In the genomic region with DNA sequence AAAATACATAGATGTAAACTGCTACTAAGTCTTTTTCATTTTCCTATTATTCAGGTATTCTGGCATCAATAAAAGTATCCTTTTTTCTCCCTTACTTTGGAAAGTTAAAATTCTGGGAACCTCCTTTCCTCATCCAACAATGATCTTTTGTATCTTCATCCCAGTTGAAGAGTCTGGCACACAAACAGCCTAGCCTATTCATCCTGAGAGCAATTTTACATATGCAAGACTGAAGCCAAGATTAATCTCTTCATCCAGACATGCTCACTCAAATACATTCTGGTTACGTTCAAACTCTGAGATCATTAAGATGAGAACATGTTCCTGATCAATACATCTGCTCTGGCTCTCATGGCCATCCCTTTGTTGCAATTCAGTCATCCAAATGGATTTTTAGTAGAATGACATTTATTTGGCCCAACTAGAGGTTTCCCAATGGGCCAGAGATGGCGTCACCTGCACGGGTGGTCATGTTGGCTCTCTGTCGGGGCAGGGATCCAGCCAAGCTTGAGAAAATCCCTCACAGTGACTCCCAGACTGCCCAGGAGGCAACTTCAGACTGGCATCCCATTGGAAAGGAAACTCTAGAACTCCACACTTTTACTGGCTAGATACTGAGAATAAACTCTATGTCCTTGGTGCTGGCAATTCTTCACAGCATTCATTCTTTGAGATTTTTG, we compare ENCODE assay signal across 19 cellular contexts.
DNase-seq lines count a peak whose midpoint lies in the region; ATAC-seq, FAIRE-seq and TF ChIP-seq lines count a peak whose summit lies in the region.
"Had no signal": no experiment of that assay in that cellular context is flagged by ENCODE, and none has a peak within 500 bp of the region (broad histone marks: within the 10 kb centered on the region; RNA-seq: fewer than 3 reads in every experiment).

No MANE protein-coding gene starts in this region.

- 0% methylated on average over 1 of the region's 4 CpGs for WGBS in A549 (ENCODE audit: missing lambda C conversion rate)
- WGBS in right cardiac atrium: 85% methylated on average over 4 of the region's 4 CpGs

- TF ChIP-seq POLR2A in A549 (IDR thresholded peaks at IDR 0.05; ENCODE audit: low read length): no peak

- POLR2A ChIA-PET in A549 (lab: Yijun Ruan, JAX) (no interaction called here), A673 (lab: Charles Lee; ENCODE audit: low non-redundant PET) (no interaction called here)

- no peaks in the 10 kb centered on the region for H3K79me2 ChIP-seq in astrocyte (ENCODE audit: insufficient read depth, low read length)

- H3K9me3 ChIP-seq in A549: no peaks in the 10 kb centered on the region
- H3K9me3 ChIP-seq in astrocyte (ENCODE audit: insufficient read depth, low read depth, low read length): no peaks in the 10 kb centered on the region
- no peaks in the 10 kb centered on the region for H3K9me3 ChIP-seq in right cardiac atrium (ENCODE audit: control insufficient read depth, low read length)
- no peaks in the 10 kb centered on the region for H3K9me3 ChIP-seq in A673 (ENCODE audit: low read depth, low read length, poor library complexity, severe bottlenecking)

- H3K27ac ChIP-seq in A549 (no peak overlapping the region), astrocyte (ENCODE audit: low read depth, low read length) (no peak overlapping the region), right cardiac atrium (ENCODE audit: low read length) (no peak overlapping the region), A673 (ENCODE audit: low read depth, low read length, poor library complexity, severe bottlenecking) (no peak overlapping the region)
- H3K27ac ChIP-seq: 22Rv1 had no signal

- no peak for TF ChIP-seq CTCF in A549 (IDR thresholded peaks at IDR 0.05)
- TF ChIP-seq CTCF in astrocyte (IDR thresholded peaks at IDR 0.05; ENCODE audit: insufficient read depth, low read depth, low read length): no peak
- no peak for TF ChIP-seq CTCF in A673 (conservative IDR thresholded peaks at IDR 0.05; ENCODE audit: low read depth, low read length)

- TF ChIP-seq EP300 in A549 (IDR thresholded peaks at IDR 0.05): no peak

- H3K4me3 ChIP-seq in A549 (no peak overlapping the region), astrocyte (ENCODE audit: insufficient read depth, low read depth, low read length) (no peak overlapping the region), right cardiac atrium (ENCODE audit: low read length) (no peak overlapping the region), A673 (ENCODE audit: low read depth, low read length, poor library complexity, severe bottlenecking) (no peak overlapping the region)
- H3K4me3 ChIP-seq: GM12878 had no signal

- no peaks in the 10 kb centered on the region for H3K36me3 Mint-ChIP-seq in astrocyte (ENCODE audit: low read depth, unreplicated experiment)

- H3K36me3 ChIP-seq in astrocyte (ENCODE audit: insufficient read depth, low read length) (no peaks in the 10 kb centered on the region), A673 (ENCODE audit: insufficient read depth, low read length, poor library complexity, severe bottlenecking) (no peaks in the 10 kb centered on the region)

- no peaks in the 10 kb centered on the region for H3K27me3 ChIP-seq in astrocyte (ENCODE audit: insufficient read depth, low read length)
- no peaks in the 10 kb centered on the region for H3K27me3 ChIP-seq in right cardiac atrium (ENCODE audit: control insufficient read depth, insufficient read depth)
- H3K27me3 ChIP-seq in A673 (replicated peaks; ENCODE audit: insufficient read depth, low read depth, low read length, poor library complexity): no peaks in the 10 kb centered on the region

- H3K4me1 ChIP-seq in A549: no peaks in the 10 kb centered on the region
- no peaks in the 10 kb centered on the region for H3K4me1 ChIP-seq in astrocyte (ENCODE audit: insufficient read depth, low read length)
- H3K4me1 ChIP-seq in right cardiac atrium (ENCODE audit: control insufficient read depth, insufficient read depth, low read length): no peaks in the 10 kb centered on the region
- no peaks in the 10 kb centered on the region for H3K4me1 ChIP-seq in A673 (ENCODE audit: insufficient read depth, low read length, poor library complexity, severe bottlenecking)

- BruUV-seq in A673 (replicated peaks; lab: Mats Ljungman, UMichigan): no TSS peak

- FAIRE-seq in A549 (lab: Jason Lieb, UNC) (peak; percentile 93), astrocyte (lab: Jason Lieb, UNC) (peak; percentile 76)
- FAIRE-seq: GM12878, GM18507 had no signal

- DNase-seq in A549 (ENCODE audit: low read depth in 1 of 2, low spot score in 1 of 2): no peak
- peak; percentile 5 for DNase-seq in astrocyte (ENCODE audit: low read depth)
- DNase-seq in hypothalamus (lab: John Stamatoyannopoulos, UW): peak in 35 of 51 donors; percentile 0 to 59 (median 6)
- peak; percentile 27 for DNase-seq in putamen (ENCODE audit: low spot score)
- no peak for DNase-seq in right cardiac atrium
- no peak for DNase-seq in A673 (ENCODE audit: low spot score)
- DNase-seq in NOMO-1 treated with dmso at 0.1 percent for 144 hours (lab: John Stamatoyannopoulos, UW; ENCODE audit: unreplicated experiment): no peak
- DNase-seq: ACHN; Calu3; CD4-positive, alpha-beta T cell; DMS 273 treated with DMSO at 0.1 percent for 48 hours; GOT3; H9; IMR-90 had no signal

- no peak overlapping the region for H2AFZ ChIP-seq in astrocyte (ENCODE audit: low read depth, low read length)

- no peak overlapping the region for H3K9ac ChIP-seq in astrocyte (ENCODE audit: low read length)

- CTCF ChIA-PET in A549 (lab: Yijun Ruan, JAX) (no interaction called here), A673 (lab: Charles Lee) (no interaction called here)

- H3K4me2 ChIP-seq in A549 (no peak overlapping the region), astrocyte (ENCODE audit: low read length) (no peak overlapping the region)

- intact Hi-C loops in right cardiac atrium (cut with DNase I): no loop called here
- intact Hi-C loops in A673 (cut with micrococcal nuclease; ENCODE audit: unreplicated experiment): no loop called here

- no peak for TF ChIP-seq RAD21 in A549 (conservative IDR thresholded peaks at IDR 0.05 in 1 of 2, IDR thresholded peaks at IDR 0.05 in 1 of 2)

- no peak overlapping the region for H3K4me3 Mint-ChIP-seq in astrocyte (ENCODE audit: unreplicated experiment)
- H3K4me3 Mint-ChIP-seq: B cell; CD4-positive, alpha-beta T cell; H9 had no signal

- H3K27ac Mint-ChIP-seq in astrocyte (ENCODE audit: unreplicated experiment): no peak overlapping the region
- H3K27ac Mint-ChIP-seq: B cell; CD4-positive, alpha-beta T cell; H9 had no signal

- H3K4me1 Mint-ChIP-seq in astrocyte (ENCODE audit: low read depth, unreplicated experiment): peaks cover 8% of the 10 kb centered on the region
- H3K4me1 Mint-ChIP-seq: B cell, H9 had no signal

- H4K20me1 ChIP-seq in astrocyte (ENCODE audit: insufficient read depth, low read length): no peaks in the 10 kb centered on the region

- H3K27me3 Mint-ChIP-seq in astrocyte (ENCODE audit: low read depth, unreplicated experiment): no peaks in the 10 kb centered on the region
- H3K27me3 Mint-ChIP-seq: B cell; CD4-positive, alpha-beta T cell had no signal

- no peak for ATAC-seq in A549
- no peak for ATAC-seq in right cardiac atrium
- ATAC-seq in GM19324 (IDR thresholded peaks at IDR 0.05; ENCODE audit: low FRiP score, unreplicated experiment): no peak
- ATAC-seq: GM12878 had no signal

- H3K9me3 Mint-ChIP-seq in astrocyte (ENCODE audit: unreplicated experiment): peaks cover 3% of the 10 kb centered on the region
- H3K9me3 Mint-ChIP-seq: H9 had no signal

TF ChIP-seq in A549, 52 proteins besides CTCF, POLR2A, EP300 and RAD21 (continues in another document):
- TF ChIP-seq FOSB (CRISPR knock-in tag; IDR thresholded peaks at IDR 0.05): no peak
- no peak for TF ChIP-seq ESRRA (IDR thresholded peaks at IDR 0.05; ENCODE audit: borderline replicate concordance, low read length)
- no peak for TF ChIP-seq JUNB (IDR thresholded peaks at IDR 0.05)
- no peak for TF ChIP-seq MAX (IDR thresholded peaks at IDR 0.05)
- TF ChIP-seq ATOH8 (CRISPR knock-in tag; IDR thresholded peaks at IDR 0.05; ENCODE audit: low read depth): no peak
- TF ChIP-seq MYC (IDR thresholded peaks at IDR 0.05; ENCODE audit: borderline replicate concordance, low read length): no peak
- TF ChIP-seq RARB (CRISPR knock-in tag; IDR thresholded peaks at IDR 0.05): no peak
- no peak for TF ChIP-seq HEYL (CRISPR knock-in tag; IDR thresholded peaks at IDR 0.05)
- no peak for TF ChIP-seq NPAS2 (CRISPR knock-in tag; IDR thresholded peaks at IDR 0.05; ENCODE audit: borderline replicate concordance)
- no peak for TF ChIP-seq RFX5 (IDR thresholded peaks at IDR 0.05)
- no peak for TF ChIP-seq NFE2L2 (conservative IDR thresholded peaks at IDR 0.05; ENCODE audit: low read length)

Comparison
In these comparisons a context has a peak if more than half of its experiments do, and no peak if none do; other contexts are left out.
1. DNase-seq: peak in astrocyte (single experiment), hypothalamus (35 of 51) and putamen (single experiment); none in A549 (0 of 2), right cardiac atrium (0 of 3), A673 (single experiment) and NOMO-1 treated with dmso at 0.1 percent for 144 hours (single experiment).